Comparison of ENCODE assay signal across 9 cellular contexts in the genomic region with DNA sequence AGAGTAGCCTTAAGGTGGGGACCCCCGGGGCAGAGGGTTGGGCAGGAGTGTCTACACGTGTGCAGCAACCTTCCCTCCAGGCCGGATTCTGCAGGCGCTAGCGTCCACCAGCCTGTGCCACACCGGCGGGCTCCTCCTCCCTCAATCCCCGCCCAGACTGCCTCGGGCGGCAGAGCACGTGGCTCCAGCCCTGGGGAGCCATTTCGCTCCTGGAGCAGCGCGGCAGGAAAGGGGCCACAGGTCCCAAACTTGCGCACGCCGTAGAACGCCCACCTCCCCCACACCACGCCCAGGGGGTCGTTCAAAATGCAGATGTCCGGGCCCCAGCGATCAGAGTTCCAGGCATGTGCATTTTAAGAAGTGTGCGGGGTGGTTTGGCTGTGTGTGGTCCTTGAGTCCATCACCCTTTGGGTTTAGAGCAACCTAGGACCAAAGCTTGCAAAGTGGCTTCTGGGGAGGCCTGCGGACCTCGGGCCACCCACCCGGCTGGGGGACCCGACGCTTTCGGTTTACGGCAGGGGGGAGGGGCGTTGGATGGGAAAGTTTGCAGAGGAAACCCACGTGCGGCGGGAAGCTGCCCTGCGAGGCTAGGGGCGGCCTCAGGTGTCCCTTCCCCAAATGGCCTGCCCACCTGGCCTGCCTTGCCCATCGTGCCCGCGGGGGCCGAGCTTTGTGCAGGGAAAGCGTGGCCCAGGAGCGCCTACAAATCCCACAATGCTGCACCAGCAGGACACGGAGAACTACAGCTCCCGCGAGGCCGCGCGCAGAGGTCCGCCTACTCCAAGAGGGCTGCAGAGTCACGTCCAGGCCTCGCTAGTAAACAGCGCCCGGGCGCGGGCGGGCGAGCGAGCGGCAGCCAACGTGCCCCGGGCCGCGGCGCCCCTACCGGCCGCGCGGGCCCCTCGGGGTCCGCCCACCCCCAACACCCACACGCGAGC. TPM values are rescaled to one million over a fixed set of nuclear protein-coding genes. Genes with fewer than 3 reads are reported as not detected.
DNase-seq lines count a peak whose midpoint lies in the region; ATAC-seq and TF ChIP-seq lines count a peak whose summit lies in the region.
"Had no signal": no experiment of that assay in that cellular context is flagged by ENCODE, and none has a peak within 500 bp of the region (broad histone marks: within the 10 kb centered on the region; RNA-seq: fewer than 3 reads in every experiment).

No MANE protein-coding gene starts in this region.

- DNase-seq in BJ (ENCODE audit: low read depth): peak; percentile 47
- DNase-seq in NCI-H748 (lab: John Stamatoyannopoulos, UW; ENCODE audit: unreplicated experiment): peak; percentile 93
- DNase-seq in activated CD4-positive, alpha-beta memory T cell treated with anti-CD3 and anti-CD28 coated beads for 36 hours: peak; percentile 94
- peak; percentile 93 for DNase-seq in lung (ENCODE audit: low spot score)
- DNase-seq in stimulated activated CD4-positive, alpha-beta T cell treated with anti-CD3 and anti-CD28 coated beads, TNF-alpha, amount 100 ng/mL, for 1 hour (ENCODE audit: low read depth in 3 of 3, low spot score in 1 of 3): peak; percentile 67 to 73 (median 71)

- H3K27me3 Mint-ChIP-seq in activated CD4-positive, alpha-beta memory T cell treated with anti-CD3 and anti-CD28 coated beads for 36 hours: no peaks in the 10 kb centered on the region

- CTCF ChIA-PET in BJ (lab: Yijun Ruan, JAX): interaction anchor here (0.7 to 3.7 kb wide), 12 partner anchors 12 to 332 kb away, joined by 3 to 16 read pairs (median 4); no protein-coding TSS in a partner anchor
- CTCF ChIA-PET in activated CD4-positive, alpha-beta memory T cell treated with anti-CD3 and anti-CD28 coated beads for 36 hours (lab: Charles Lee): interaction anchor here (0.5 to 3.2 kb wide), 12 partner anchors 10 to 591 kb away, joined by 3 to 57 read pairs (median 4); no protein-coding TSS in a partner anchor

- WGBS in lung, 2 donors: 0% methylated on average over 62 to 72 of the region's 72 CpGs

- peak overlapping the region; percentile 73 for H3K4me3 ChIP-seq in BJ (ENCODE audit: low read depth, low read length)
- H3K4me3 ChIP-seq in duodenal mucosa (ENCODE audit: low read depth in 1 of 2, low read length in 2 of 2): peak overlapping the region; percentile 89 to 90
- peak overlapping the region; percentile 66 for H3K4me3 ChIP-seq in lung

- H3K27ac ChIP-seq in duodenal mucosa (ENCODE audit: low read depth, low read length): peak overlapping the region; percentile 64
- H3K27ac ChIP-seq in lung (ENCODE audit: low read depth in 1 of 2, low read length in 1 of 2): peak overlapping the region; percentile 91 to 93

- no peak for TF ChIP-seq CTCF in BJ (IDR thresholded peaks at IDR 0.05; ENCODE audit: insufficient read depth, low read depth, low read length)
- TF ChIP-seq CTCF in lung (IDR thresholded peaks at IDR 0.05; ENCODE audit: control extremely low read depth, extremely low read depth): no peak

- ATAC-seq in GM19324 (IDR thresholded peaks at IDR 0.05; ENCODE audit: low FRiP score, unreplicated experiment) (peak; percentile 63), HG03520 (IDR thresholded peaks at IDR 0.05; ENCODE audit: unreplicated experiment) (peak; percentile 48), lung (ENCODE audit: insufficient read depth, low FRiP score) (peak; percentile 85)

- H3K9me3 Mint-ChIP-seq in activated CD4-positive, alpha-beta memory T cell treated with anti-CD3 and anti-CD28 coated beads for 36 hours: no peaks in the 10 kb centered on the region

- H3K36me3 ChIP-seq in BJ (ENCODE audit: control insufficient read depth, insufficient read depth, low read length): no peaks in the 10 kb centered on the region
- peaks cover 2 to 3% of the 10 kb centered on the region in 2 donors for H3K36me3 ChIP-seq in duodenal mucosa (ENCODE audit: control insufficient read depth in 1 of 2, insufficient read depth in 2 of 2, low read length in 2 of 2)
- no peaks in the 10 kb centered on the region for H3K36me3 ChIP-seq in lung (ENCODE audit: control insufficient read depth in 2 of 2, insufficient read depth in 2 of 2, low read length in 2 of 2)

- peaks cover 14% of the 10 kb centered on the region for H3K4me1 Mint-ChIP-seq in activated CD4-positive, alpha-beta memory T cell treated with anti-CD3 and anti-CD28 coated beads for 36 hours (ENCODE audit: low read depth)

- POLR2A ChIA-PET in BJ (lab: Charles Lee): interaction anchor here (0.6 kb wide), 1 partner anchor 12 kb away, joined by 11 read pairs; no protein-coding TSS in a partner anchor
- POLR2A ChIA-PET in activated CD4-positive, alpha-beta memory T cell treated with anti-CD3 and anti-CD28 coated beads for 36 hours (lab: Charles Lee): interaction anchor here (0.6 to 4.8 kb wide), 11 partner anchors 17 to 396 kb away, joined by 3 to 48 read pairs (median 3); partner anchors contain the start of genes HMOX2, NMRAL1 and UBALD1

- peaks cover 3% of the 10 kb centered on the region for H3K36me3 Mint-ChIP-seq in activated CD4-positive, alpha-beta memory T cell treated with anti-CD3 and anti-CD28 coated beads for 36 hours

- H3K27me3 ChIP-seq in BJ (ENCODE audit: control insufficient read depth, insufficient read depth, low read length) (no peaks in the 10 kb centered on the region), duodenal mucosa (ENCODE audit: control insufficient read depth in 1 of 2, insufficient read depth in 2 of 2, low read length in 2 of 2) (no peaks in the 10 kb centered on the region), lung (ENCODE audit: control insufficient read depth, insufficient read depth) (no peaks in the 10 kb centered on the region)

- peak overlapping the region; percentile 56 to 69 for H3K9ac ChIP-seq in duodenal mucosa (ENCODE audit: low read depth in 1 of 2, low read length in 2 of 2)

- intact Hi-C loops in activated CD4-positive, alpha-beta memory T cell treated with anti-CD3 and anti-CD28 coated beads for 36 hours (cut with micrococcal nuclease): loop anchor here (1.0 to 10.0 kb wide), 5 partner anchors 17 to 203 kb away; partner anchors contain the start of genes CORO7, HMOX2 and NMRAL1

- H3K9me3 ChIP-seq in duodenal mucosa (ENCODE audit: control insufficient read depth in 1 of 2, low read length in 2 of 2) (no peaks in the 10 kb centered on the region), lung (ENCODE audit: control insufficient read depth in 2 of 2, insufficient read depth in 1 of 2, low read length in 1 of 2) (no peaks in the 10 kb centered on the region)

- peak overlapping the region; percentile 93 for H3K27ac Mint-ChIP-seq in activated CD4-positive, alpha-beta memory T cell treated with anti-CD3 and anti-CD28 coated beads for 36 hours

- H3K4me3 Mint-ChIP-seq in activated CD4-positive, alpha-beta memory T cell treated with anti-CD3 and anti-CD28 coated beads for 36 hours: peak overlapping the region; percentile 86

- H3K4me1 ChIP-seq in duodenal mucosa (ENCODE audit: control insufficient read depth in 1 of 2, insufficient read depth in 2 of 2, low read length in 2 of 2) (peaks cover 0 to 13% of the 10 kb centered on the region in 2 donors), lung (ENCODE audit: control insufficient read depth in 2 of 2, insufficient read depth in 2 of 2, low read length in 2 of 2) (peaks cover 0 to 7% of the 10 kb centered on the region in 2 donors)

RNA-seq across cellular contexts. Expression of gene TFAP4, which starts 1.4 kb away (rescaled TPM):
- 3.6 and 4.0 TPM in 2 replicates for polyA plus RNA-seq in BJ (2011; rRNA removed)
- polyA minus RNA-seq in BJ (2011; rRNA and poly(A)+ RNA removed): 10.9 and 17.1 TPM in 2 replicates
- total RNA-seq in activated CD4-positive, alpha-beta memory T cell treated with anti-CD3 and anti-CD28 coated beads for 36 hours: 10 to 100 TPM; 24.5 to 24.7 TPM
- total RNA-seq in lung: 10 to 100 TPM in 1 of 2 donors, 1 to 10 TPM in 1; 9.7 to 12.3 TPM
- polyA plus RNA-seq in lung: 10 to 100 TPM in 1 of 2 donors, 1 to 10 TPM in 1; 5.7 to 10.5 TPM

RNA-seq across cellular contexts. Expression of gene SRL, which starts 29.6 kb away (rescaled TPM):
- polyA plus RNA-seq in BJ (2011; rRNA removed) (not detected in 2 replicates), lung (under 1 TPM; 0.30 to 0.37 TPM)
- not detected in 2 replicates for polyA minus RNA-seq in BJ (2011; rRNA and poly(A)+ RNA removed)
- not detected for total RNA-seq in activated CD4-positive, alpha-beta memory T cell treated with anti-CD3 and anti-CD28 coated beads for 36 hours
- total RNA-seq in lung: 1 to 10 TPM; 2.1 to 2.9 TPM
- total RNA-seq: activated CD8-positive, alpha-beta memory T cell treated with anti-CD3 and anti-CD28 coated beads for 36 hours had no signal

RNA-seq across cellular contexts. Expression of gene GLIS2, which starts 44.4 kb away (rescaled TPM):
- polyA plus RNA-seq in BJ (2011; rRNA removed) (4.8 and 8.8 TPM in 2 replicates), lung (10 to 100 TPM; 14.8 to 15.1 TPM)
- polyA minus RNA-seq in BJ (2011; rRNA and poly(A)+ RNA removed): 5.7 and 9.7 TPM in 2 replicates
- under 1 TPM; 0.52 to 0.68 TPM for total RNA-seq in activated CD4-positive, alpha-beta memory T cell treated with anti-CD3 and anti-CD28 coated beads for 36 hours
- 10 to 100 TPM in 1 of 2 donors, 1 to 10 TPM in 1; 8.8 to 25.5 TPM for total RNA-seq in lung

Comparison
In these comparisons a context has a peak if more than half of its experiments do, and no peak if none do; other contexts are left out.
1. Peak in every context shown above with its lines: DNase-seq, ATAC-seq, H3K4me3 ChIP-seq and H3K27ac ChIP-seq.
2. RNA of gene GLIS2, which starts 44.4 kb away (total RNA-seq): 8.8 to 25.5 TPM in lung; 0.52 to 0.68 TPM in activated CD4-positive, alpha-beta memory T cell treated with anti-CD3 and anti-CD28 coated beads for 36 hours; every median in the first group is over 4 times any median in the second.